ENCODE assay signal across 7 cellular contexts in genomic region chr6:106548926-106549455, GRCh38.
A peak's percentile ranks its signal among the peaks of the same experiment; 100 is the strongest.
DNase-seq lines count a peak whose midpoint lies in the region; ATAC-seq, FAIRE-seq and TF ChIP-seq lines count a peak whose summit lies in the region.
"Not testable (repeated sequence)": the region's sequence is repeated elsewhere in the genome, so short reads cannot be mapped to it uniquely, and the experiment has no call there.

No MANE protein-coding gene starts in this region.

- H3K9me1 ChIP-seq in keratinocyte (ENCODE audit: control insufficient read depth, extremely low read depth, insufficient read depth, low read length) = not testable (repeated sequence)

- H3K9me3 ChIP-seq in T-helper 17 cell (ENCODE audit: control insufficient read depth, low read length, poor library complexity, severe bottlenecking); keratinocyte (ENCODE audit: control insufficient read depth, low read depth, low read length): not testable (repeated sequence)

- H3K4me3 ChIP-seq in ACC112 (ENCODE audit: low read depth, low read length); HL-60 (replicated peaks; ENCODE audit: insufficient read depth, low read length); keratinocyte (ENCODE audit: control insufficient read depth in 2 of 3, extremely low read depth in 1 of 3, insufficient read depth in 2 of 3, low read depth in 1 of 3, low read length in 3 of 3): not testable (repeated sequence)

- H3K4me1 Mint-ChIP-seq in T-helper 17 cell (peaks cover 28% of the 10 kb centered on the region), MCF 10A (ENCODE audit: insufficient read depth, unreplicated experiment) (peaks cover 27% of the 10 kb centered on the region)
- peaks cover 44% of the 10 kb centered on the region for H3K4me1 Mint-ChIP-seq in activated T-helper 17 cell treated with anti-CD3 and anti-CD28 coated beads, Interleukin-2, amount 50 U/mL, for 72 hours
- peaks cover 52% of the 10 kb centered on the region for H3K4me1 Mint-ChIP-seq in stimulated activated effector memory CD8-positive, alpha-beta T cell treated with anti-CD3 and anti-CD28 coated beads, Interleukin-12 subunit alpha, Interleukin-12 subunit beta, amount 100 ng/mL, for 72 hours

- not testable (repeated sequence) for H3K9ac ChIP-seq in keratinocyte (ENCODE audit: control insufficient read depth, extremely low read depth, insufficient read depth, low read length)

- not testable (repeated sequence) for BruUV-seq in MCF 10A (replicated peaks; lab: Mats Ljungman, UMichigan)

- dilution Hi-C loops in keratinocyte (cut with MboI; ENCODE audit: extremely low pct_ligation_motif_present, low sequenced_read_pairs) = not testable (repeated sequence)

- H3K36me3 Mint-ChIP-seq in T-helper 17 cell (ENCODE audit: low read depth) = not testable (repeated sequence)
- peaks cover 98% of the 10 kb centered on the region for H3K36me3 Mint-ChIP-seq in activated T-helper 17 cell treated with anti-CD3 and anti-CD28 coated beads, Interleukin-2, amount 50 U/mL, for 72 hours (ENCODE audit: low read depth)
- H3K36me3 Mint-ChIP-seq in MCF 10A (ENCODE audit: insufficient read depth, unreplicated experiment) = peaks cover 76% of the 10 kb centered on the region
- H3K36me3 Mint-ChIP-seq in stimulated activated effector memory CD8-positive, alpha-beta T cell treated with anti-CD3 and anti-CD28 coated beads, Interleukin-12 subunit alpha, Interleukin-12 subunit beta, amount 100 ng/mL, for 72 hours = peaks cover 100% of the 10 kb centered on the region

- intact Hi-C loops in MCF 10A (cut with micrococcal nuclease) = not testable (repeated sequence)

- H3K36me3 ChIP-seq in ACC112 (ENCODE audit: insufficient read depth, low read length) (peaks cover 36% of the 10 kb centered on the region), keratinocyte (ENCODE audit: control insufficient read depth in 2 of 2, extremely low read depth in 1 of 2, insufficient read depth in 2 of 2, low read length in 2 of 2) (peaks cover 16 to 42% of the 10 kb centered on the region in 2 experiments)

- H3K27me3 ChIP-seq in ACC112 (ENCODE audit: insufficient read depth, low read length); HL-60 (ENCODE audit: insufficient read depth, poor library complexity, severe bottlenecking); keratinocyte (ENCODE audit: control insufficient read depth, extremely low read depth, insufficient read depth, low read length): not testable (repeated sequence)

- ATAC-seq in T-helper 17 cell; activated T-helper 17 cell treated with anti-CD3 and anti-CD28 coated beads, Interleukin-2, amount 50 U/mL, for 72 hours (replicated peaks); stimulated activated effector memory CD8-positive, alpha-beta T cell treated with anti-CD3 and anti-CD28 coated beads, Interleukin-12 subunit alpha, Interleukin-12 subunit beta, amount 100 ng/mL, for 72 hours: not testable (repeated sequence)

- not testable (repeated sequence) for DNase-seq in HL-60 (ENCODE audit: low read depth in 1 of 2, low spot score in 1 of 2); T-helper 17 cell; MCF 10A (ENCODE audit: unreplicated experiment); keratinocyte (ENCODE audit: low read depth, low spot score); stimulated activated effector memory CD8-positive, alpha-beta T cell treated with anti-CD3 and anti-CD28 coated beads, Interleukin-12 subunit alpha, Interleukin-12 subunit beta, amount 100 ng/mL, for 72 hours (ENCODE audit: low spot score in 2 of 2)

- H3K27ac Mint-ChIP-seq in T-helper 17 cell (peak overlapping the region; percentile 56), MCF 10A (ENCODE audit: low read depth, unreplicated experiment) (peak overlapping the region; percentile 69)
- H3K27ac Mint-ChIP-seq in activated T-helper 17 cell treated with anti-CD3 and anti-CD28 coated beads, Interleukin-2, amount 50 U/mL, for 72 hours = peak overlapping the region; percentile 80
- H3K27ac Mint-ChIP-seq in stimulated activated effector memory CD8-positive, alpha-beta T cell treated with anti-CD3 and anti-CD28 coated beads, Interleukin-12 subunit alpha, Interleukin-12 subunit beta, amount 100 ng/mL, for 72 hours = peak overlapping the region; percentile 74

- H3K27me3 Mint-ChIP-seq in T-helper 17 cell; activated T-helper 17 cell treated with anti-CD3 and anti-CD28 coated beads, Interleukin-2, amount 50 U/mL, for 72 hours; MCF 10A (ENCODE audit: insufficient read depth, unreplicated experiment): not testable (repeated sequence)

- not testable (repeated sequence) for H3K9me3 Mint-ChIP-seq in activated T-helper 17 cell treated with anti-CD3 and anti-CD28 coated beads, Interleukin-2, amount 50 U/mL, for 72 hours; MCF 10A (ENCODE audit: unreplicated experiment); stimulated activated effector memory CD8-positive, alpha-beta T cell treated with anti-CD3 and anti-CD28 coated beads, Interleukin-12 subunit alpha, Interleukin-12 subunit beta, amount 100 ng/mL, for 72 hours

- FAIRE-seq in keratinocyte (lab: Jason Lieb, UNC) = not testable (repeated sequence)

- POLR2A ChIA-PET in MCF 10A (lab: Yijun Ruan, JAX) = interaction anchor here (0.6 to 1.5 kb wide), 2 partner anchors 24 to 47 kb away, joined by 3 to 5 read pairs; no protein-coding TSS in a partner anchor

- CTCF ChIA-PET in MCF 10A (lab: Yijun Ruan, JAX) = interaction anchor here (0.5 to 0.6 kb wide), 2 partner anchors 100 to 110 kb away, joined by 3 to 4 read pairs; no protein-coding TSS in a partner anchor

- not testable (repeated sequence) for H3K79me2 ChIP-seq in ACC112 (ENCODE audit: control insufficient read depth, insufficient read depth, low read length, unreplicated experiment)
- peaks cover 16% of the 10 kb centered on the region for H3K79me2 ChIP-seq in keratinocyte (ENCODE audit: control insufficient read depth, insufficient read depth, low read length)

- H3K4me1 ChIP-seq in ACC112 (ENCODE audit: control insufficient read depth, insufficient read depth, low read length, unreplicated experiment) (peaks cover 35% of the 10 kb centered on the region), keratinocyte (ENCODE audit: control insufficient read depth, extremely low read depth, insufficient read depth, low read length) (peaks cover 33% of the 10 kb centered on the region)

- H4K20me1 ChIP-seq in keratinocyte (ENCODE audit: control insufficient read depth, extremely low read depth, insufficient read depth, low read length) = not testable (repeated sequence)

- H2AFZ ChIP-seq in ACC112 (ENCODE audit: low read length, unreplicated experiment); keratinocyte (ENCODE audit: control insufficient read depth, low read length): not testable (repeated sequence)

- not testable (repeated sequence) for TF ChIP-seq CTCF in HL-60 (IDR thresholded peaks at IDR 0.05; ENCODE audit: insufficient read depth, low read length); MCF 10A (IDR thresholded peaks at IDR 0.05; ENCODE audit: unreplicated experiment); keratinocyte (optimal IDR thresholded peaks at IDR 0.05 in 1 of 3, IDR thresholded peaks at IDR 0.05 in 1 of 3, conservative IDR thresholded peaks at IDR 0.05 in 1 of 3; ENCODE audit: extremely low read depth in 1 of 3, insufficient read depth in 2 of 3, low read length in 3 of 3)

- not testable (repeated sequence) for H3K4me2 ChIP-seq in keratinocyte (ENCODE audit: control insufficient read depth, extremely low read depth, insufficient read depth, low read depth, low read length)

- H3K4me3 Mint-ChIP-seq in T-helper 17 cell; activated T-helper 17 cell treated with anti-CD3 and anti-CD28 coated beads, Interleukin-2, amount 50 U/mL, for 72 hours; MCF 10A (ENCODE audit: unreplicated experiment); stimulated activated effector memory CD8-positive, alpha-beta T cell treated with anti-CD3 and anti-CD28 coated beads, Interleukin-12 subunit alpha, Interleukin-12 subunit beta, amount 100 ng/mL, for 72 hours: not testable (repeated sequence)

- H3K27ac ChIP-seq in ACC112 (ENCODE audit: low read depth, low read length) = peak overlapping the region; percentile 43
- H3K27ac ChIP-seq in HL-60 (replicated peaks) = peak overlapping the region; percentile 72
- H3K27ac ChIP-seq in keratinocyte (ENCODE audit: control insufficient read depth, insufficient read depth, low read length) = peak overlapping the region; percentile 3

Comparison
In these comparisons a context has a peak if more than half of its experiments do, and no peak if none do; other contexts are left out.
1. H3K27ac ChIP-seq: peak in every context shown above with its lines; median percentile 72 in HL-60; 43 in ACC112; 3 in keratinocyte.